In genomic region chr7:35250941-35251340, GRCh38 we compare ENCODE assay signal across 25 cellular contexts. TPM values are rescaled to one million over a fixed set of nuclear protein-coding genes. Genes with fewer than 3 reads are reported as not detected.
"Had no signal": no experiment of that assay in that cellular context is flagged by ENCODE, and none has a peak within 500 bp of the region (broad histone marks: within the 10 kb centered on the region; RNA-seq: fewer than 3 reads in every experiment).

No MANE protein-coding gene starts in this region.

- H3K4me3 ChIP-seq: gastroesophageal sphincter, left lung, tibial artery, uterus had no signal

- H3K4me3 Mint-ChIP-seq: activated naive CD8-positive, alpha-beta T cell; effector memory CD8-positive, alpha-beta T cell; nephron progenitor cell; stimulated activated memory B cell treated with anti-CD40 and anti-IgM and Interleukin-4, amounts not matched to agents 10 μg/mL and 1 μg/mL and 100 μg/mL, for 72 hours had no signal

- H3K36me3 ChIP-seq: brain microvascular endothelial cell, gastroesophageal sphincter, left lung, tibial artery, uterus had no signal

- DNase-seq: activated CD4-positive, alpha-beta T cell treated with anti-CD3 and anti-CD28 coated beads, Interleukin-2, amount 50 U/mL, for 1 hour; activated CD4-positive, CD25-positive, alpha-beta regulatory T cell; activated CD8-positive, alpha-beta memory T cell treated with anti-CD3 and anti-CD28 coated beads for 24 hours; activated gamma-delta T cell treated with Interleukin-2 at 50 U/mL for 16 hours; amygdala; brain microvascular endothelial cell; dermis blood vessel endothelial cell; effector memory CD8-positive, alpha-beta T cell; islet precursor cell; left lung; mesenchymal stem cell; nephron progenitor cell; occipital lobe; stimulated activated CD4-positive, alpha-beta T cell treated with anti-CD3 and anti-CD28 coated beads, Interleukin-12 subunit alpha, Interleukin-12 subunit beta, amount 100 ng/mL, for 4 hours; stimulated activated CD4-positive, alpha-beta T cell treated with anti-CD3 and anti-CD28 coated beads, Interleukin-2, amount 100 ng/mL, for 24 hours; SW 1271; tibial artery; uterus had no signal

- H3K9me3 ChIP-seq: left lung, tibial artery, uterus had no signal

- H3K36me3 Mint-ChIP-seq: activated naive CD8-positive, alpha-beta T cell; stimulated activated memory B cell treated with anti-CD40 and anti-IgM and Interleukin-4, amounts not matched to agents 10 μg/mL and 1 μg/mL and 100 μg/mL, for 72 hours had no signal

- H3K27ac Mint-ChIP-seq: activated naive CD8-positive, alpha-beta T cell; effector memory CD8-positive, alpha-beta T cell; nephron progenitor cell; progenitor cell of endocrine pancreas; stimulated activated memory B cell treated with anti-CD40 and anti-IgM and Interleukin-4, amounts not matched to agents 10 μg/mL and 1 μg/mL and 100 μg/mL, for 72 hours had no signal

- ATAC-seq: effector memory CD8-positive, alpha-beta T cell; gastroesophageal sphincter; left lung; stimulated activated memory B cell treated with anti-CD40 and anti-IgM and Interleukin-4, amounts not matched to agents 10 μg/mL and 1 μg/mL and 100 μg/mL, for 72 hours had no signal

- H3K9me3 Mint-ChIP-seq: effector memory CD8-positive, alpha-beta T cell; nephron progenitor cell; stimulated activated memory B cell treated with anti-CD40 and anti-IgM and Interleukin-4, amounts not matched to agents 10 μg/mL and 1 μg/mL and 100 μg/mL, for 72 hours had no signal

- H3K27ac ChIP-seq: brain microvascular endothelial cell, epithelial cell of prostate, gastroesophageal sphincter, left lung, tibial artery, uterus had no signal

RNA-seq across cellular contexts. Expression of gene TBX20, which starts 3.0 kb away (rescaled TPM):
- total RNA-seq: cerebellum, dermis blood vessel endothelial cell, fibroblast of lung, occipital lobe, progenitor cell of endocrine pancreas had no signal
